Comparison of ENCODE assay signal across 21 cellular contexts in the genomic region with DNA sequence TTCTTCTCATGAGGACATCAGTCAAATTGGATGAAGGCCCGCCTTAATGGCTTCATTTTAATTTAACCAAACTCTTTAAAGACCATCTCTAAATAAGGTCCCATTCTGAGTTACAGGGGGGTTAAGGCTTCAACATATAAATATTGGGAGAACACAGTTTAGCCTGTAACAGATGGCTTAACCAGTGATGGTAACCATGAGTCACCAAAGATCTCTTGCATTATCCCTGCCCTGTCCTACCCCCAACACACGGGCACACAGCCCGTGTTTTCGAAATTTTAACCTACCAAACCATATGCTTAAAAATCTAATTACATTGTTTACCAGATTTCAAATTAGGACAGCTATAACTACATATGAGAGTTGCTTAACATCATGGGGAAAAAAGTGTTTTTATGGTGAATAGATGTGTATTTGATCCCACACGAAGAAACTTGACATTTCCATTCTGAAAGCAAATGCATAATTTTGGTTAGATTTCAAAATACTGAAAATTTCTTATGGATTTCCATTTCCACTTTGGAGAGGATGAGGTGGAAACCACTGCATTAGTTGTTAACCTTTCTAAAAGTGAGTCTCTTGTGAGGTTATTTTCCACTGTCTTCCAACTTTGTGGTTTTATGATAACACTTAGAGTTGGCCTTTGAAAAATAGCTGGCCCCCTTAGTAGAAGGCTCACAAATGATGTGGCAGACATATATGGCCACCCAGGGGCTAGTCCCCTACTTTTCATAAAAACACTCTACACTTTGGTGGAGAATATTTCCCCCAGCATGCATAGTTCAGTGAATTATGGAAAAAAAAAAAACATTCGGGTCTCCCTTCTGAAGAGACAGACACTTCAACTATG.
"Had no signal": no experiment of that assay in that cellular context is flagged by ENCODE, and none has a peak within 500 bp of the region (broad histone marks: within the 10 kb centered on the region; RNA-seq: fewer than 3 reads in every experiment).

No MANE protein-coding gene starts in this region.

- H3K27ac Mint-ChIP-seq: activated naive CD4-positive, alpha-beta T cell treated with anti-CD3 and anti-CD28 coated beads, Interleukin-2, amount 50 U/mL, for 24 hours; effector memory CD8-positive, alpha-beta T cell; nephron progenitor cell; T-helper 2 cell treated with Interferon-gamma antibody and Interleukin-4, amounts not matched to agents 5 μg/mL and 100 μg/mL, for 36 hours had no signal

- H3K4me3 Mint-ChIP-seq: activated naive CD4-positive, alpha-beta T cell treated with anti-CD3 and anti-CD28 coated beads, Interleukin-2, amount 50 U/mL, for 24 hours; effector memory CD8-positive, alpha-beta T cell; nephron progenitor cell; T-helper 2 cell treated with Interferon-gamma antibody and Interleukin-4, amounts not matched to agents 5 μg/mL and 100 μg/mL, for 36 hours had no signal

- H3K9me3 ChIP-seq: body of pancreas, esophagus squamous epithelium, sigmoid colon, tibial artery had no signal

- DNase-seq: activated CD4-positive, alpha-beta T cell treated with anti-CD3 and anti-CD28 coated beads, Interleukin-2, amount 50 U/mL, for 4 hours; activated gamma-delta T cell; body of pancreas; effector memory CD8-positive, alpha-beta T cell; esophagus squamous epithelium; foreskin melanocyte; glutamatergic neuron; hippocampal formation; left colon; midbrain; nephron progenitor cell; nucleus accumbens; posterior cingulate gyrus; sigmoid colon; spleen; stimulated activated naive CD4-positive, alpha-beta T cell; substantia nigra; tibial artery had no signal

- H3K4me1 ChIP-seq: body of pancreas, esophagus squamous epithelium, spleen had no signal

- H3K36me3 Mint-ChIP-seq: activated naive CD4-positive, alpha-beta T cell treated with anti-CD3 and anti-CD28 coated beads, Interleukin-2, amount 50 U/mL, for 24 hours had no signal

- H3K4me1 Mint-ChIP-seq: activated naive CD4-positive, alpha-beta T cell treated with anti-CD3 and anti-CD28 coated beads, Interleukin-2, amount 50 U/mL, for 24 hours had no signal

- H3K27me3 Mint-ChIP-seq: activated naive CD4-positive, alpha-beta T cell treated with anti-CD3 and anti-CD28 coated beads, Interleukin-2, amount 50 U/mL, for 24 hours; effector memory CD8-positive, alpha-beta T cell had no signal

- H3K27me3 ChIP-seq: body of pancreas, esophagus squamous epithelium, sigmoid colon, spleen, tibial artery had no signal

- H3K27ac ChIP-seq: body of pancreas, esophagus squamous epithelium, sigmoid colon, spleen, tibial artery had no signal

- H3K9me3 Mint-ChIP-seq: nephron progenitor cell had no signal

- H3K4me3 ChIP-seq: body of pancreas, esophagus squamous epithelium, lung, sigmoid colon, spleen, tibial artery had no signal

- H3K36me3 ChIP-seq: esophagus squamous epithelium, sigmoid colon, spleen, tibial artery had no signal
